Comparison of ENCODE assay signal across 8 cellular contexts in the genomic region with DNA sequence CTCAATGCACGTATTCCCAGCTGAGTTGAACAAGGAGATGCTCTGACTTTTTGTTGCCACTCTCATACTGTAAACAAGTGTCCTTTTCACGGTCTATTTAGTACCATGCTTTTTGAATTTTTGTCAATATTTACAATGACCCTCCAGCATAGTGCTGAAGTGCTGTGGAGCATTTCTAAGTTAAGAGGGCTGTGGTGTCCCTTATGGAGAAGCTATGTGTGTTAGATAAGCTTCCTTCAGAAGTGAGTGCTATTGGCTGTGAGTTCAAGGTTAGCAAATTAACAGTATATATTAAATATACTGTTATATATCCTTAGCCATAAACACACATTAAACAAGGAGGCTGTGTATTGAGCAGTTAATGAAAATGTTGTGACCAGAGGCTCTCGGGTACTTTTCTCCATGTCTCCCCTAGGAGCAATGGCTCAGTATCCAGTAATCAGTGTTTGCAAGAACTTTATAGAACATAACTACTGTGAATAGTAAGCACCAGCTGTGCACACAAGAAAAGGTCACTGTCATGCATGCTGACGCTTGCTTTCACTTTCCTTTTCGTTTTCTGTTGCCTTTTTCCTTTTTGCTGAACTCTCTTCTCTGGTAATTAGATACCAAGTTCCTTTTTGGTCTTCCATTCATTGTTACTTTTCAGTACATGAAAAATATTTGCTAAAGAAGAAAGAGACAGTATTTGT.
DNase-seq lines count a peak whose midpoint lies in the region; ATAC-seq and TF ChIP-seq lines count a peak whose summit lies in the region.

No MANE protein-coding gene starts in this region.

- H3K79me2 ChIP-seq in GM23248 (ENCODE audit: insufficient read depth) (no peaks in the 10 kb centered on the region), Loucy (ENCODE audit: insufficient read depth, low read length) (no peaks in the 10 kb centered on the region)

- H3K27me3 Mint-ChIP-seq in activated CD8-positive, alpha-beta memory T cell treated with anti-CD3 and anti-CD28 coated beads, Interleukin-2, amount 10 ng/mL, durations not matched to agents 7 days and 5 days: no peaks in the 10 kb centered on the region
- H3K27me3 Mint-ChIP-seq in T-helper 2 cell treated with Interferon-gamma antibody and Interleukin-4, amounts not matched to agents 5 μg/mL and 100 μg/mL, for 36 hours (ENCODE audit: low read depth): no peaks in the 10 kb centered on the region

- TF ChIP-seq POLR2A in gastroesophageal sphincter (IDR thresholded peaks at IDR 0.05): no peak

- H4K20me1 ChIP-seq in GM23248 (ENCODE audit: insufficient read depth) (no peaks in the 10 kb centered on the region), Loucy (ENCODE audit: insufficient read depth, low read length, poor library complexity, severe bottlenecking) (no peaks in the 10 kb centered on the region)

- no peaks in the 10 kb centered on the region for H3F3A ChIP-seq in GM23248 (ENCODE audit: insufficient read depth)
- no peaks in the 10 kb centered on the region for H3F3A ChIP-seq in Loucy (ENCODE audit: low read depth)

- in situ Hi-C loops in GM23248 (cut with MboI): no loop called here

- H3K4me1 Mint-ChIP-seq in activated CD8-positive, alpha-beta memory T cell treated with anti-CD3 and anti-CD28 coated beads, Interleukin-2, amount 10 ng/mL, durations not matched to agents 7 days and 5 days: peaks cover 19% of the 10 kb centered on the region
- peaks cover 10% of the 10 kb centered on the region for H3K4me1 Mint-ChIP-seq in T-helper 2 cell treated with Interferon-gamma antibody and Interleukin-4, amounts not matched to agents 5 μg/mL and 100 μg/mL, for 36 hours (ENCODE audit: low read depth)

- CTCF ChIA-PET in activated CD8-positive, alpha-beta memory T cell treated with anti-CD3 and anti-CD28 coated beads, Interleukin-2, amount 10 ng/mL, durations not matched to agents 7 days and 5 days (lab: Charles Lee): interaction anchor here (1.7 kb wide), 2 partner anchors 12 to 1677 kb away, joined by 3 to 5 read pairs; no protein-coding TSS in a partner anchor

- no peaks in the 10 kb centered on the region for H3K9me3 Mint-ChIP-seq in activated CD8-positive, alpha-beta memory T cell treated with anti-CD3 and anti-CD28 coated beads, Interleukin-2, amount 10 ng/mL, durations not matched to agents 7 days and 5 days (ENCODE audit: low read depth)
- H3K9me3 Mint-ChIP-seq in T-helper 2 cell treated with Interferon-gamma antibody and Interleukin-4, amounts not matched to agents 5 μg/mL and 100 μg/mL, for 36 hours: no peaks in the 10 kb centered on the region

- H3K4me1 ChIP-seq in GM23248 (ENCODE audit: insufficient read depth) (0 out of 2 replicates have a peak, but pooled peaks cover 4% of the 10 kb centered on the region), Loucy (ENCODE audit: insufficient read depth, low read length, poor library complexity, severe bottlenecking) (peaks cover 9% of the 10 kb centered on the region), gastroesophageal sphincter (no peaks in the 10 kb centered on the region)

- H3K9ac ChIP-seq in GM23248 (peak overlapping the region; percentile 63), Loucy (ENCODE audit: low read depth, low read length, poor library complexity, severe bottlenecking) (peak overlapping the region; percentile 69)

- H2AFZ ChIP-seq in GM23248 (peak overlapping the region; percentile 91), Loucy (ENCODE audit: low read length) (peak overlapping the region; percentile 99)

- H3K27me3 ChIP-seq in GM23248 (replicated peaks; ENCODE audit: insufficient read depth): no peaks in the 10 kb centered on the region
- no peaks in the 10 kb centered on the region for H3K27me3 ChIP-seq in Loucy (ENCODE audit: insufficient read depth, low read length, poor library complexity, severe bottlenecking)
- H3K27me3 ChIP-seq in gastroesophageal sphincter: no peaks in the 10 kb centered on the region

- H3K9me3 ChIP-seq in GM23248 (ENCODE audit: low read depth) (no peaks in the 10 kb centered on the region), Loucy (ENCODE audit: insufficient read depth, low read depth, low read length) (no peaks in the 10 kb centered on the region), gastroesophageal sphincter (no peaks in the 10 kb centered on the region)

- peak overlapping the region; percentile 28; the same call in 1 of the 2 replicates for H3K27ac ChIP-seq in GM23248
- no peak overlapping the region for H3K27ac ChIP-seq in gastroesophageal sphincter

- H3K4me2 ChIP-seq in GM23248 (ENCODE audit: unreplicated experiment) (peak overlapping the region; percentile 71), Loucy (ENCODE audit: low read depth, low read length, poor library complexity, severe bottlenecking) (peak overlapping the region; percentile 78)

- no peak for TF ChIP-seq EP300 in gastroesophageal sphincter (IDR thresholded peaks at IDR 0.05)

- H3K36me3 ChIP-seq in GM23248 (ENCODE audit: low read depth) (no peaks in the 10 kb centered on the region), Loucy (ENCODE audit: insufficient read depth, low read length) (no peaks in the 10 kb centered on the region), gastroesophageal sphincter (no peaks in the 10 kb centered on the region)

- H3K9me2 ChIP-seq in GM23248 (ENCODE audit: insufficient read depth) (no peaks in the 10 kb centered on the region), Loucy (replicated peaks; ENCODE audit: low read depth, low read length) (no peaks in the 10 kb centered on the region)

- WGBS in GM23248 (ENCODE audit: low coverage in 1 of 2, low lambda C conversion rate in 2 of 2, missing lambda C conversion rate in 2 of 2), 2 experiments: 22 to 24% methylated on average over 5 of the region's 5 CpGs
- 44 to 55% methylated on average over 5 of the region's 5 CpGs for WGBS in gastroesophageal sphincter (ENCODE audit: low coverage in 1 of 2), 2 donors

- TF ChIP-seq CTCF in Loucy (conservative IDR thresholded peaks at IDR 0.05; ENCODE audit: low read length) (no peak), gastroesophageal sphincter (IDR thresholded peaks at IDR 0.05) (no peak)

- H3K4me3 ChIP-seq in GM23248 (peak overlapping the region; percentile 73), Loucy (ENCODE audit: low read length, poor library complexity, severe bottlenecking) (peak overlapping the region; percentile 75), gastroesophageal sphincter (peak overlapping the region; percentile 23 to 41)

- peaks cover 3% of the 10 kb centered on the region for H3K36me3 Mint-ChIP-seq in activated CD8-positive, alpha-beta memory T cell treated with anti-CD3 and anti-CD28 coated beads, Interleukin-2, amount 10 ng/mL, durations not matched to agents 7 days and 5 days
- no peaks in the 10 kb centered on the region for H3K36me3 Mint-ChIP-seq in T-helper 2 cell treated with Interferon-gamma antibody and Interleukin-4, amounts not matched to agents 5 μg/mL and 100 μg/mL, for 36 hours (ENCODE audit: low read depth)

- peak overlapping the region; percentile 88 for H3K4me3 Mint-ChIP-seq in activated CD8-positive, alpha-beta memory T cell treated with anti-CD3 and anti-CD28 coated beads, Interleukin-2, amount 10 ng/mL, durations not matched to agents 7 days and 5 days
- peak overlapping the region; percentile 90 for H3K4me3 Mint-ChIP-seq in T-helper 2 cell treated with Interferon-gamma antibody and Interleukin-4, amounts not matched to agents 5 μg/mL and 100 μg/mL, for 36 hours

- no peak for DNase-seq in activated CD8-positive, alpha-beta memory T cell treated with anti-CD3 and anti-CD28 coated beads, Interleukin-2, amount 10 ng/mL, durations not matched to agents 7 days and 5 days
- DNase-seq in activated CD8-positive, alpha-beta memory T cell treated with anti-CD3 and anti-CD28 coated beads, Interleukin-2, amount 50 U/mL, for 48 hours: no peak
- DNase-seq in GM23248: peak; percentile 47
- DNase-seq in T-helper 2 cell treated with Interferon-gamma antibody and Interleukin-4, amounts not matched to agents 5 μg/mL and 100 μg/mL, for 36 hours (ENCODE audit: low spot score): no peak
- no peak for DNase-seq in stimulated activated naive CD8-positive, alpha-beta T cell treated with anti-CD3 and anti-CD28 coated beads, Interleukin-15, Interleukin-2, amounts not matched to agents 100 U/mL and 50 U/mL, for 24 hours
- no peak for DNase-seq in C1 segment of cervical spinal cord (lab: John Stamatoyannopoulos, UW)

- H3K27ac Mint-ChIP-seq in activated CD8-positive, alpha-beta memory T cell treated with anti-CD3 and anti-CD28 coated beads, Interleukin-2, amount 10 ng/mL, durations not matched to agents 7 days and 5 days: peak overlapping the region; percentile 97
- H3K27ac Mint-ChIP-seq in T-helper 2 cell treated with Interferon-gamma antibody and Interleukin-4, amounts not matched to agents 5 μg/mL and 100 μg/mL, for 36 hours: peak overlapping the region; percentile 94

- peak; percentile 88 for ATAC-seq in activated CD8-positive, alpha-beta memory T cell treated with anti-CD3 and anti-CD28 coated beads, Interleukin-2, amount 10 ng/mL, durations not matched to agents 7 days and 5 days
- ATAC-seq in gastroesophageal sphincter: no peak
- ATAC-seq in stimulated activated naive CD8-positive, alpha-beta T cell treated with anti-CD3 and anti-CD28 coated beads, Interleukin-15, Interleukin-2, amounts not matched to agents 100 U/mL and 50 U/mL, for 24 hours: peak; percentile 79
